ENCODE assay signal across 1 cellular context in the genomic region with DNA sequence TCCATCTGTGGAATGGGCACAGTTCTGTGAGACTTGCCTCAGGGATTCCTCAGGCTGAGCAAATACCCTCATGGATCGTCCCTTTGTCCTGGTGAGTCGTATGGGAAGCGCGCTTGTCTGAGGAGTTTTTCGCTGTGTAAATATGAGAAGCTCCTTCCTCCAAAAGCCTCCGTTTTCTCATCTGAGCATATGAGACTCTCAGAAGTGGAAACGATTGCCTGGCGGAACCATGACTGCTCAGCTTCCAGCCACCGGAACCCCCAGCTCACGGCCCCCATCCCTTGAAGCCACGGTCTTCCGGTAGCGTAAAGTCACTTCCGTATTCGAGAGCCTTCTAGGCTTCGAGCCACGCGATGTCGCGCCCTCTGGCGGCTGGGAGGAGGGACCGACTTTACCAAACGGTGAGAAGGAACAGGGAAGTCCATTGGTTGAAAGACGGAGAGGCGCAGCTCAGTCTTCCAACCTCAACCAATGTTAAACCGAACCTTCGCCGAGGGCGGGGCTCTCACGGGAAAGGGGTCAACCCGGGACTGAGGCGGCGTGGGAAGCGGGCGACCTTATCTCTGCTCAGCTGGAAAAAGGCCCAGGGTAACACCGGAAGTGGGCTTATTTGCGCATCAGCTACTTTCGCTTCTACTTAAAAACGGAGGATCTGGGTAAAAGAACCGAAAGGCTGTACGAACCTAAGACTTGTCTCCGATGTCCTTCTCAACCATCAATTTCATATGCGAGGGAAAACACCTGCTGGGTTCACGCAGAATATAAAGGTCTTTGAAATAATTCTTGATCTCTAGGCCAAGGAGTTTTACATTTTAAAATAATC.
TF ChIP-seq lines count a peak whose summit lies in the region.

No MANE protein-coding gene starts in this region.

TF ChIP-seq in HepG2, 621 proteins besides CTCF, POLR2A, EP300 and RAD21 (continued from another document and continues in another):
- TF ChIP-seq, protein P1, sequence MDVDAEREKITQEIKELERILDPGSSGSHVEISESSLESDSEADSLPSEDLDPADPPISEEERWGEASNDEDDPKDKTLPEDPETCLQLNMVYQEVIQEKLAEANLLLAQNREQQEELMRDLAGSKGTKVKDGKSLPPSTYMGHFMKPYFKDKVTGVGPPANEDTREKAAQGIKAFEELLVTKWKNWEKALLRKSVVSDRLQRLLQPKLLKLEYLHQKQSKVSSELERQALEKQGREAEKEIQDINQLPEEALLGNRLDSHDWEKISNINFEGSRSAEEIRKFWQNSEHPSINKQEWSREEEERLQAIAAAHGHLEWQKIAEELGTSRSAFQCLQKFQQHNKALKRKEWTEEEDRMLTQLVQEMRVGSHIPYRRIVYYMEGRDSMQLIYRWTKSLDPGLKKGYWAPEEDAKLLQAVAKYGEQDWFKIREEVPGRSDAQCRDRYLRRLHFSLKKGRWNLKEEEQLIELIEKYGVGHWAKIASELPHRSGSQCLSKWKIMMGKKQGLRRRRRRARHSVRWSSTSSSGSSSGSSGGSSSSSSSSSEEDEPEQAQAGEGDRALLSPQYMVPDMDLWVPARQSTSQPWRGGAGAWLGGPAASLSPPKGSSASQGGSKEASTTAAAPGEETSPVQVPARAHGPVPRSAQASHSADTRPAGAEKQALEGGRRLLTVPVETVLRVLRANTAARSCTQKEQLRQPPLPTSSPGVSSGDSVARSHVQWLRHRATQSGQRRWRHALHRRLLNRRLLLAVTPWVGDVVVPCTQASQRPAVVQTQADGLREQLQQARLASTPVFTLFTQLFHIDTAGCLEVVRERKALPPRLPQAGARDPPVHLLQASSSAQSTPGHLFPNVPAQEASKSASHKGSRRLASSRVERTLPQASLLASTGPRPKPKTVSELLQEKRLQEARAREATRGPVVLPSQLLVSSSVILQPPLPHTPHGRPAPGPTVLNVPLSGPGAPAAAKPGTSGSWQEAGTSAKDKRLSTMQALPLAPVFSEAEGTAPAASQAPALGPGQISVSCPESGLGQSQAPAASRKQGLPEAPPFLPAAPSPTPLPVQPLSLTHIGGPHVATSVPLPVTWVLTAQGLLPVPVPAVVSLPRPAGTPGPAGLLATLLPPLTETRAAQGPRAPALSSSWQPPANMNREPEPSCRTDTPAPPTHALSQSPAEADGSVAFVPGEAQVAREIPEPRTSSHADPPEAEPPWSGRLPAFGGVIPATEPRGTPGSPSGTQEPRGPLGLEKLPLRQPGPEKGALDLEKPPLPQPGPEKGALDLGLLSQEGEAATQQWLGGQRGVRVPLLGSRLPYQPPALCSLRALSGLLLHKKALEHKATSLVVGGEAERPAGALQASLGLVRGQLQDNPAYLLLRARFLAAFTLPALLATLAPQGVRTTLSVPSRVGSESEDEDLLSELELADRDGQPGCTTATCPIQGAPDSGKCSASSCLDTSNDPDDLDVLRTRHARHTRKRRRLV (CRISPR knock-in tag; IDR thresholded peaks at IDR 0.05), result peak; percentile 79
- TF ChIP-seq, protein P2, sequence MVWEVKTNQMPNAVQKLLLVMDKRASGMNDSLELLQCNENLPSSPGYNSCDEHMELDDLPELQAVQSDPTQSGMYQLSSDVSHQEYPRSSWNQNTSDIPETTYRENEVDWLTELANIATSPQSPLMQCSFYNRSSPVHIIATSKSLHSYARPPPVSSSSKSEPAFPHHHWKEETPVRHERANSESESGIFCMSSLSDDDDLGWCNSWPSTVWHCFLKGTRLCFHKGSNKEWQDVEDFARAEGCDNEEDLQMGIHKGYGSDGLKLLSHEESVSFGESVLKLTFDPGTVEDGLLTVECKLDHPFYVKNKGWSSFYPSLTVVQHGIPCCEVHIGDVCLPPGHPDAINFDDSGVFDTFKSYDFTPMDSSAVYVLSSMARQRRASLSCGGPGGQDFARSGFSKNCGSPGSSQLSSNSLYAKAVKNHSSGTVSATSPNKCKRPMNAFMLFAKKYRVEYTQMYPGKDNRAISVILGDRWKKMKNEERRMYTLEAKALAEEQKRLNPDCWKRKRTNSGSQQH (CRISPR knock-in tag; IDR thresholded peaks at IDR 0.05; ENCODE audit: low read depth), result peak; percentile 83
- TF ChIP-seq, protein P3, sequence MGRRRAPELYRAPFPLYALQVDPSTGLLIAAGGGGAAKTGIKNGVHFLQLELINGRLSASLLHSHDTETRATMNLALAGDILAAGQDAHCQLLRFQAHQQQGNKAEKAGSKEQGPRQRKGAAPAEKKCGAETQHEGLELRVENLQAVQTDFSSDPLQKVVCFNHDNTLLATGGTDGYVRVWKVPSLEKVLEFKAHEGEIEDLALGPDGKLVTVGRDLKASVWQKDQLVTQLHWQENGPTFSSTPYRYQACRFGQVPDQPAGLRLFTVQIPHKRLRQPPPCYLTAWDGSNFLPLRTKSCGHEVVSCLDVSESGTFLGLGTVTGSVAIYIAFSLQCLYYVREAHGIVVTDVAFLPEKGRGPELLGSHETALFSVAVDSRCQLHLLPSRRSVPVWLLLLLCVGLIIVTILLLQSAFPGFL (CRISPR knock-in tag; IDR thresholded peaks at IDR 0.05), result no peak
- TF ChIP-seq, protein P4, sequence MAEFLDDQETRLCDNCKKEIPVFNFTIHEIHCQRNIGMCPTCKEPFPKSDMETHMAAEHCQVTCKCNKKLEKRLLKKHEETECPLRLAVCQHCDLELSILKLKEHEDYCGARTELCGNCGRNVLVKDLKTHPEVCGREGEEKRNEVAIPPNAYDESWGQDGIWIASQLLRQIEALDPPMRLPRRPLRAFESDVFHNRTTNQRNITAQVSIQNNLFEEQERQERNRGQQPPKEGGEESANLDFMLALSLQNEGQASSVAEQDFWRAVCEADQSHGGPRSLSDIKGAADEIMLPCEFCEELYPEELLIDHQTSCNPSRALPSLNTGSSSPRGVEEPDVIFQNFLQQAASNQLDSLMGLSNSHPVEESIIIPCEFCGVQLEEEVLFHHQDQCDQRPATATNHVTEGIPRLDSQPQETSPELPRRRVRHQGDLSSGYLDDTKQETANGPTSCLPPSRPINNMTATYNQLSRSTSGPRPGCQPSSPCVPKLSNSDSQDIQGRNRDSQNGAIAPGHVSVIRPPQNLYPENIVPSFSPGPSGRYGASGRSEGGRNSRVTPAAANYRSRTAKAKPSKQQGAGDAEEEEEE (CRISPR knock-in tag; IDR thresholded peaks at IDR 0.05; ENCODE audit: borderline replicate concordance), result peak; percentile 15; the same call in 1 of the 2 replicates
- TF ChIP-seq, protein P5, sequence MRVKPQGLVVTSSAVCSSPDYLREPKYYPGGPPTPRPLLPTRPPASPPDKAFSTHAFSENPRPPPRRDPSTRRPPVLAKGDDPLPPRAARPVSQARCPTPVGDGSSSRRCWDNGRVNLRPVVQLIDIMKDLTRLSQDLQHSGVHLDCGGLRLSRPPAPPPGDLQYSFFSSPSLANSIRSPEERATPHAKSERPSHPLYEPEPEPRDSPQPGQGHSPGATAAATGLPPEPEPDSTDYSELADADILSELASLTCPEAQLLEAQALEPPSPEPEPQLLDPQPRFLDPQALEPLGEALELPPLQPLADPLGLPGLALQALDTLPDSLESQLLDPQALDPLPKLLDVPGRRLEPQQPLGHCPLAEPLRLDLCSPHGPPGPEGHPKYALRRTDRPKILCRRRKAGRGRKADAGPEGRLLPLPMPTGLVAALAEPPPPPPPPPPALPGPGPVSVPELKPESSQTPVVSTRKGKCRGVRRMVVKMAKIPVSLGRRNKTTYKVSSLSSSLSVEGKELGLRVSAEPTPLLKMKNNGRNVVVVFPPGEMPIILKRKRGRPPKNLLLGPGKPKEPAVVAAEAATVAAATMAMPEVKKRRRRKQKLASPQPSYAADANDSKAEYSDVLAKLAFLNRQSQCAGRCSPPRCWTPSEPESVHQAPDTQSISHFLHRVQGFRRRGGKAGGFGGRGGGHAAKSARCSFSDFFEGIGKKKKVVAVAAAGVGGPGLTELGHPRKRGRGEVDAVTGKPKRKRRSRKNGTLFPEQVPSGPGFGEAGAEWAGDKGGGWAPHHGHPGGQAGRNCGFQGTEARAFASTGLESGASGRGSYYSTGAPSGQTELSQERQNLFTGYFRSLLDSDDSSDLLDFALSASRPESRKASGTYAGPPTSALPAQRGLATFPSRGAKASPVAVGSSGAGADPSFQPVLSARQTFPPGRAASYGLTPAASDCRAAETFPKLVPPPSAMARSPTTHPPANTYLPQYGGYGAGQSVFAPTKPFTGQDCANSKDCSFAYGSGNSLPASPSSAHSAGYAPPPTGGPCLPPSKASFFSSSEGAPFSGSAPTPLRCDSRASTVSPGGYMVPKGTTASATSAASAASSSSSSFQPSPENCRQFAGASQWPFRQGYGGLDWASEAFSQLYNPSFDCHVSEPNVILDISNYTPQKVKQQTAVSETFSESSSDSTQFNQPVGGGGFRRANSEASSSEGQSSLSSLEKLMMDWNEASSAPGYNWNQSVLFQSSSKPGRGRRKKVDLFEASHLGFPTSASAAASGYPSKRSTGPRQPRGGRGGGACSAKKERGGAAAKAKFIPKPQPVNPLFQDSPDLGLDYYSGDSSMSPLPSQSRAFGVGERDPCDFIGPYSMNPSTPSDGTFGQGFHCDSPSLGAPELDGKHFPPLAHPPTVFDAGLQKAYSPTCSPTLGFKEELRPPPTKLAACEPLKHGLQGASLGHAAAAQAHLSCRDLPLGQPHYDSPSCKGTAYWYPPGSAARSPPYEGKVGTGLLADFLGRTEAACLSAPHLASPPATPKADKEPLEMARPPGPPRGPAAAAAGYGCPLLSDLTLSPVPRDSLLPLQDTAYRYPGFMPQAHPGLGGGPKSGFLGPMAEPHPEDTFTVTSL (CRISPR knock-in tag; IDR thresholded peaks at IDR 0.05; ENCODE audit: borderline replicate concordance), result no peak
- no peak for TF ChIP-seq SKI (IDR thresholded peaks at IDR 0.05; ENCODE audit: partially characterized antibody)
- no peak; the same call in 1 of the 2 replicates for TF ChIP-seq SAFB2 (CRISPR knock-in tag; IDR thresholded peaks at IDR 0.05; ENCODE audit: borderline replicate concordance, low read depth)
- TF ChIP-seq SIN3A (IDR thresholded peaks at IDR 0.05; ENCODE audit: borderline replicate concordance, low read depth, low read length), result peak; percentile 81
- TF ChIP-seq, protein P6, sequence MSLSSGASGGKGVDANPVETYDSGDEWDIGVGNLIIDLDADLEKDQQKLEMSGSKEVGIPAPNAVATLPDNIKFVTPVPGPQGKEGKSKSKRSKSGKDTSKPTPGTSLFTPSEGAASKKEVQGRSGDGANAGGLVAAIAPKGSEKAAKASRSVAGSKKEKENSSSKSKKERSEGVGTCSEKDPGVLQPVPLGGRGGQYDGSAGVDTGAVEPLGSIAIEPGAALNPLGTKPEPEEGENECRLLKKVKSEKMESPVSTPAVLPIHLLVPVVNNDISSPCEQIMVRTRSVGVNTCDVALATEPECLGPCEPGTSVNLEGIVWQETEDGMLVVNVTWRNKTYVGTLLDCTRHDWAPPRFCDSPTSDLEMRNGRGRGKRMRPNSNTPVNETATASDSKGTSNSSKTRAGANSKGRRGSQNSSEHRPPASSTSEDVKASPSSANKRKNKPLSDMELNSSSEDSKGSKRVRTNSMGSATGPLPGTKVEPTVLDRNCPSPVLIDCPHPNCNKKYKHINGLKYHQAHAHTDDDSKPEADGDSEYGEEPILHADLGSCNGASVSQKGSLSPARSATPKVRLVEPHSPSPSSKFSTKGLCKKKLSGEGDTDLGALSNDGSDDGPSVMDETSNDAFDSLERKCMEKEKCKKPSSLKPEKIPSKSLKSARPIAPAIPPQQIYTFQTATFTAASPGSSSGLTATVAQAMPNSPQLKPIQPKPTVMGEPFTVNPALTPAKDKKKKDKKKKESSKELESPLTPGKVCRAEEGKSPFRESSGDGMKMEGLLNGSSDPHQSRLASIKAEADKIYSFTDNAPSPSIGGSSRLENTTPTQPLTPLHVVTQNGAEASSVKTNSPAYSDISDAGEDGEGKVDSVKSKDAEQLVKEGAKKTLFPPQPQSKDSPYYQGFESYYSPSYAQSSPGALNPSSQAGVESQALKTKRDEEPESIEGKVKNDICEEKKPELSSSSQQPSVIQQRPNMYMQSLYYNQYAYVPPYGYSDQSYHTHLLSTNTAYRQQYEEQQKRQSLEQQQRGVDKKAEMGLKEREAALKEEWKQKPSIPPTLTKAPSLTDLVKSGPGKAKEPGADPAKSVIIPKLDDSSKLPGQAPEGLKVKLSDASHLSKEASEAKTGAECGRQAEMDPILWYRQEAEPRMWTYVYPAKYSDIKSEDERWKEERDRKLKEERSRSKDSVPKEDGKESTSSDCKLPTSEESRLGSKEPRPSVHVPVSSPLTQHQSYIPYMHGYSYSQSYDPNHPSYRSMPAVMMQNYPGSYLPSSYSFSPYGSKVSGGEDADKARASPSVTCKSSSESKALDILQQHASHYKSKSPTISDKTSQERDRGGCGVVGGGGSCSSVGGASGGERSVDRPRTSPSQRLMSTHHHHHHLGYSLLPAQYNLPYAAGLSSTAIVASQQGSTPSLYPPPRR (CRISPR knock-in tag; IDR thresholded peaks at IDR 0.05; ENCODE audit: borderline replicate concordance), result peak; percentile 63; the same call in 1 of the 2 replicates
- peak; percentile 78; the same call in 1 of the 2 replicates for TF ChIP-seq ZNF563 (CRISPR knock-in tag; IDR thresholded peaks at IDR 0.05)
- TF ChIP-seq, protein P7, sequence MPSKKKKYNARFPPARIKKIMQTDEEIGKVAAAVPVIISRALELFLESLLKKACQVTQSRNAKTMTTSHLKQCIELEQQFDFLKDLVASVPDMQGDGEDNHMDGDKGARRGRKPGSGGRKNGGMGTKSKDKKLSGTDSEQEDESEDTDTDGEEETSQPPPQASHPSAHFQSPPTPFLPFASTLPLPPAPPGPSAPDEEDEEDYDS (CRISPR knock-in tag; IDR thresholded peaks at IDR 0.05), result peak; percentile 81
- no peak for TF ChIP-seq ZNF207 (IDR thresholded peaks at IDR 0.05; ENCODE audit: borderline replicate concordance)
- TF ChIP-seq ZNF446 (CRISPR knock-in tag; IDR thresholded peaks at IDR 0.05), result peak; percentile 53; the same call in 1 of the 2 replicates
- TF ChIP-seq, protein P8, sequence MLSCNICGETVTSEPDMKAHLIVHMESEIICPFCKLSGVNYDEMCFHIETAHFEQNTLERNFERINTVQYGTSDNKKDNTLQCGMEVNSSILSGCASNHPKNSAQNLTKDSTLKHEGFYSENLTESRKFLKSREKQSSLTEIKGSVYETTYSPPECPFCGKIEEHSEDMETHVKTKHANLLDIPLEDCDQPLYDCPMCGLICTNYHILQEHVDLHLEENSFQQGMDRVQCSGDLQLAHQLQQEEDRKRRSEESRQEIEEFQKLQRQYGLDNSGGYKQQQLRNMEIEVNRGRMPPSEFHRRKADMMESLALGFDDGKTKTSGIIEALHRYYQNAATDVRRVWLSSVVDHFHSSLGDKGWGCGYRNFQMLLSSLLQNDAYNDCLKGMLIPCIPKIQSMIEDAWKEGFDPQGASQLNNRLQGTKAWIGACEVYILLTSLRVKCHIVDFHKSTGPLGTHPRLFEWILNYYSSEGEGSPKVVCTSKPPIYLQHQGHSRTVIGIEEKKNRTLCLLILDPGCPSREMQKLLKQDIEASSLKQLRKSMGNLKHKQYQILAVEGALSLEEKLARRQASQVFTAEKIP (CRISPR knock-in tag; IDR thresholded peaks at IDR 0.05; ENCODE audit: borderline replicate concordance), result no peak
- 0 out of 2 replicates have a peak, but pooled peaks have one; percentile 64 for TF ChIP-seq ZNF34 (CRISPR knock-in tag; IDR thresholded peaks at IDR 0.05; ENCODE audit: borderline replicate concordance)
- TF ChIP-seq ZFP36L1 (CRISPR knock-in tag; IDR thresholded peaks at IDR 0.05), result no peak
- TF ChIP-seq BCL6 (CRISPR knock-in tag; IDR thresholded peaks at IDR 0.05), result peak; percentile 68
